8 cellular contexts compared by ENCODE assay signal in genomic region chr6:21597243-21597682, GRCh38. TPM values are rescaled to one million over a fixed set of nuclear protein-coding genes. Genes with fewer than 3 reads are reported as not detected.
DNase-seq lines count a peak whose midpoint lies in the region; ATAC-seq and TF ChIP-seq lines count a peak whose summit lies in the region.

No MANE protein-coding gene starts in this region.

- H3K9ac ChIP-seq in iPS-15b (ENCODE audit: low read depth, low read length) = peak overlapping the region; percentile 86
- peak overlapping the region in 1 of 2 donors; percentile 56 for H3K9ac ChIP-seq in stomach smooth muscle (ENCODE audit: low read length in 2 of 2)

- POLR2A ChIA-PET in activated CD8-positive, alpha-beta T cell treated with anti-CD3 and anti-CD28 coated beads for 36 hours (lab: Charles Lee) = interaction anchor here (0.7 kb wide), 1 partner anchor 83 kb away, joined by 3 read pairs; no protein-coding TSS in a partner anchor

- peaks cover 20% of the 10 kb centered on the region for H3K4me1 Mint-ChIP-seq in T-helper 1 cell treated with Interleukin-12 subunit alpha and Interleukin-12 subunit beta and Interleukin-4 antibody, amounts not matched to agents 30 μg/mL and 1 μg/mL, for 36 hours (ENCODE audit: low read depth)
- peaks cover 30% of the 10 kb centered on the region for H3K4me1 Mint-ChIP-seq in activated CD8-positive, alpha-beta T cell treated with anti-CD3 and anti-CD28 coated beads for 36 hours (ENCODE audit: low read depth)

- no peak overlapping the region for H3K27ac ChIP-seq in stomach smooth muscle (ENCODE audit: low read length)

- peaks cover 4% of the 10 kb centered on the region for H3K36me3 Mint-ChIP-seq in T-helper 1 cell treated with Interleukin-12 subunit alpha and Interleukin-12 subunit beta and Interleukin-4 antibody, amounts not matched to agents 30 μg/mL and 1 μg/mL, for 36 hours (ENCODE audit: low read depth)
- no peaks in the 10 kb centered on the region for H3K36me3 Mint-ChIP-seq in activated CD8-positive, alpha-beta T cell treated with anti-CD3 and anti-CD28 coated beads for 36 hours (ENCODE audit: low read depth)

- H3K9me3 ChIP-seq in iPS-15b (ENCODE audit: control insufficient read depth, insufficient read depth, low read length) (no peaks in the 10 kb centered on the region), stomach smooth muscle (ENCODE audit: control insufficient read depth in 2 of 2, low read length in 2 of 2) (no peaks in the 10 kb centered on the region)

- H3K36me3 ChIP-seq in iPS-15b (ENCODE audit: control insufficient read depth, insufficient read depth, low read length) (no peaks in the 10 kb centered on the region), stomach smooth muscle (ENCODE audit: control insufficient read depth in 2 of 2, insufficient read depth in 2 of 2, low read length in 2 of 2) (no peaks in the 10 kb centered on the region)

- CTCF ChIA-PET in activated CD8-positive, alpha-beta T cell treated with anti-CD3 and anti-CD28 coated beads for 36 hours (lab: Charles Lee) = interaction anchor here (3.4 kb wide), 1 partner anchor 9 kb away, joined by 17 read pairs; no protein-coding TSS in a partner anchor

- H3K4me3 ChIP-seq in iPS-15b (ENCODE audit: low read depth, low read length) (peak overlapping the region; percentile 70), stomach smooth muscle (ENCODE audit: low read length in 2 of 2) (peak overlapping the region; percentile 69 to 92)

- no peak for TF ChIP-seq CTCF in activated CD8-positive, alpha-beta T cell treated with anti-CD3 and anti-CD28 coated beads for 36 hours (IDR thresholded peaks at IDR 0.05)

- peaks cover 18% of the 10 kb centered on the region for H3K4me1 ChIP-seq in iPS-15b (ENCODE audit: control insufficient read depth, insufficient read depth, low read length)
- H3K4me1 ChIP-seq in stomach smooth muscle (ENCODE audit: control insufficient read depth, insufficient read depth, low read length) = peaks cover 6% of the 10 kb centered on the region

- H3K4me3 Mint-ChIP-seq in T-helper 1 cell treated with Interleukin-12 subunit alpha and Interleukin-12 subunit beta and Interleukin-4 antibody, amounts not matched to agents 30 μg/mL and 1 μg/mL, for 36 hours = peak overlapping the region; percentile 90
- H3K4me3 Mint-ChIP-seq in activated CD8-positive, alpha-beta T cell treated with anti-CD3 and anti-CD28 coated beads for 36 hours = peak overlapping the region; percentile 79

- H3K27ac Mint-ChIP-seq in T-helper 1 cell treated with Interleukin-12 subunit alpha and Interleukin-12 subunit beta and Interleukin-4 antibody, amounts not matched to agents 30 μg/mL and 1 μg/mL, for 36 hours = peak overlapping the region; percentile 58
- H3K27ac Mint-ChIP-seq in activated CD8-positive, alpha-beta T cell treated with anti-CD3 and anti-CD28 coated beads for 36 hours = peak overlapping the region; percentile 46

- H3K9me3 Mint-ChIP-seq in T-helper 1 cell treated with Interleukin-12 subunit alpha and Interleukin-12 subunit beta and Interleukin-4 antibody, amounts not matched to agents 30 μg/mL and 1 μg/mL, for 36 hours = no peaks in the 10 kb centered on the region
- no peaks in the 10 kb centered on the region for H3K9me3 Mint-ChIP-seq in activated CD8-positive, alpha-beta T cell treated with anti-CD3 and anti-CD28 coated beads for 36 hours

- peaks cover 52% of the 10 kb centered on the region for H3K27me3 Mint-ChIP-seq in T-helper 1 cell treated with Interleukin-12 subunit alpha and Interleukin-12 subunit beta and Interleukin-4 antibody, amounts not matched to agents 30 μg/mL and 1 μg/mL, for 36 hours (ENCODE audit: low read depth)
- peaks cover 41% of the 10 kb centered on the region for H3K27me3 Mint-ChIP-seq in activated CD8-positive, alpha-beta T cell treated with anti-CD3 and anti-CD28 coated beads for 36 hours

- no peak for ATAC-seq in activated CD8-positive, alpha-beta T cell treated with anti-CD3 and anti-CD28 coated beads for 36 hours

- H3K27me3 ChIP-seq in iPS-15b (ENCODE audit: control insufficient read depth, insufficient read depth, low read length) (no peaks in the 10 kb centered on the region), stomach smooth muscle (ENCODE audit: control insufficient read depth in 1 of 2, insufficient read depth in 2 of 2, low read length in 2 of 2) (no peaks in the 10 kb centered on the region)

- intact Hi-C loops in activated CD8-positive, alpha-beta T cell treated with anti-CD3 and anti-CD28 coated beads for 36 hours (cut with micrococcal nuclease) = loop anchor here (5.0 kb wide), 1 partner anchor 70 kb away; no protein-coding TSS in a partner anchor

- DNase-seq in T-helper 1 cell (no peak), SIG-M5 treated with dmso at 0.1 percent for 504 hours (lab: John Stamatoyannopoulos, UW; ENCODE audit: unreplicated experiment) (no peak), NCI-H2227 (lab: John Stamatoyannopoulos, UW; ENCODE audit: unreplicated experiment) (no peak)
- DNase-seq in activated CD8-positive, alpha-beta T cell treated with anti-CD3 and anti-CD28 coated beads for 36 hours = no peak
- no peak for DNase-seq in stimulated activated naive CD4-positive, alpha-beta T cell (lab: John Stamatoyannopoulos, UW)

RNA-seq across cellular contexts. Expression of gene SOX4, which starts 3.7 kb away (rescaled TPM):
- total RNA-seq in activated CD8-positive, alpha-beta T cell treated with anti-CD3 and anti-CD28 coated beads for 36 hours = 1 to 10 TPM; 1.6 TPM
